In the genomic region with DNA sequence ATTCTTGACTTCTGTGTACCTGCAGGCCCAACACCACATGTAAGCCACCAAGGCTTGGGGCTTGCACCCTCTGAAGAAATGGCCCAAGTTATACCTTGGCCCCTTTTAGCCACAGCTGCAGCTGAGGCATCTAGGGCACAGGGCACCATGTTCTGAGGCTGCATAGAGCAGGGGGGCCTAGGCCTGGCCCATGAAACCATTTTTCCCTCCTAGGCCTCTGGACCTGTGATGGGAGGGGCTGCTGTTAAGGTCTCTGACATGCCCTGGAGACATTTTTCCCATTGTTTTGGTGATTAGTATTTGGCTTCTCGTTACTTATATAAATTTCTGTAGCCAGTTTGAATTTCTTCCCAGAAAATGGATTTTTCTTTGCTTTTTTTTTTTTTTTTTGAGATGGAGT, we compare ENCODE assay signal across 8 cellular contexts.
"Had no signal": no experiment of that assay in that cellular context is flagged by ENCODE, and none has a peak within 500 bp of the region (broad histone marks: within the 10 kb centered on the region; RNA-seq: fewer than 3 reads in every experiment).

No MANE protein-coding gene starts in this region.

- DNase-seq: GDM1, GF-D8 had no signal

- ATAC-seq: GM12878 had no signal

- FAIRE-seq: G401.6, GM12878, GM12891, GM12892, GM18507, GM19239 had no signal

- H3K4me3 ChIP-seq: GM12878 had no signal
